Comparison of ENCODE assay signal across 8 cellular contexts in genomic region chr16:84699712-84700517, GRCh38. TPM values are rescaled to one million over a fixed set of nuclear protein-coding genes. Genes with fewer than 3 reads are reported as not detected.
A peak's percentile ranks its signal among the peaks of the same experiment; 100 is the strongest.
DNase-seq lines count a peak whose midpoint lies in the region; ATAC-seq, FAIRE-seq and TF ChIP-seq lines count a peak whose summit lies in the region.

A gene with protein sequence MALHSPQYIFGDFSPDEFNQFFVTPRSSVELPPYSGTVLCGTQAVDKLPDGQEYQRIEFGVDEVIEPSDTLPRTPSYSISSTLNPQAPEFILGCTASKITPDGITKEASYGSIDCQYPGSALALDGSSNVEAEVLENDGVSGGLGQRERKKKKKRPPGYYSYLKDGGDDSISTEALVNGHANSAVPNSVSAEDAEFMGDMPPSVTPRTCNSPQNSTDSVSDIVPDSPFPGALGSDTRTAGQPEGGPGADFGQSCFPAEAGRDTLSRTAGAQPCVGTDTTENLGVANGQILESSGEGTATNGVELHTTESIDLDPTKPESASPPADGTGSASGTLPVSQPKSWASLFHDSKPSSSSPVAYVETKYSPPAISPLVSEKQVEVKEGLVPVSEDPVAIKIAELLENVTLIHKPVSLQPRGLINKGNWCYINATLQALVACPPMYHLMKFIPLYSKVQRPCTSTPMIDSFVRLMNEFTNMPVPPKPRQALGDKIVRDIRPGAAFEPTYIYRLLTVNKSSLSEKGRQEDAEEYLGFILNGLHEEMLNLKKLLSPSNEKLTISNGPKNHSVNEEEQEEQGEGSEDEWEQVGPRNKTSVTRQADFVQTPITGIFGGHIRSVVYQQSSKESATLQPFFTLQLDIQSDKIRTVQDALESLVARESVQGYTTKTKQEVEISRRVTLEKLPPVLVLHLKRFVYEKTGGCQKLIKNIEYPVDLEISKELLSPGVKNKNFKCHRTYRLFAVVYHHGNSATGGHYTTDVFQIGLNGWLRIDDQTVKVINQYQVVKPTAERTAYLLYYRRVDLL (plus strand): TSS chr16:84700000. CDS start chr16:84700091, 91 bp downstream.

- H3K4me1 Mint-ChIP-seq in naive thymus-derived CD8-positive, alpha-beta T cell: peaks cover 15 to 49% (median 38%) of the 10 kb centered on the region in 4 donors
- H3K4me1 Mint-ChIP-seq in stimulated activated naive B cell treated with anti-CD40 and anti-IgM and Interleukin-4, amounts not matched to agents 10 μg/mL and 1 μg/mL and 100 μg/mL, for 72 hours: peaks cover 25 to 30% of the 10 kb centered on the region in 2 donors

- peak; percentile 87 for ATAC-seq in GM21423 (IDR thresholded peaks at IDR 0.05; ENCODE audit: unreplicated experiment)
- ATAC-seq in naive thymus-derived CD8-positive, alpha-beta T cell: peak; percentile 85
- ATAC-seq in stimulated activated naive B cell treated with anti-CD40 and anti-IgM and Interleukin-4, amounts not matched to agents 10 μg/mL and 1 μg/mL and 100 μg/mL, for 72 hours (replicated peaks): peak; percentile 76 to 84

- H3K36me3 Mint-ChIP-seq in naive thymus-derived CD8-positive, alpha-beta T cell: peaks cover 0 to 4% (median 4%) of the 10 kb centered on the region in 3 donors
- peaks cover 0 to 11% of the 10 kb centered on the region in 2 donors for H3K36me3 Mint-ChIP-seq in stimulated activated naive B cell treated with anti-CD40 and anti-IgM and Interleukin-4, amounts not matched to agents 10 μg/mL and 1 μg/mL and 100 μg/mL, for 72 hours

- no peak for FAIRE-seq in RCC 7860 (lab: Jason Lieb, UNC)

- peak within 1 kb of the TSS; percentile 87 to 98 (median 97) for H3K27ac Mint-ChIP-seq in naive thymus-derived CD8-positive, alpha-beta T cell
- H3K27ac Mint-ChIP-seq in stimulated activated naive B cell treated with anti-CD40 and anti-IgM and Interleukin-4, amounts not matched to agents 10 μg/mL and 1 μg/mL and 100 μg/mL, for 72 hours: peak within 1 kb of the TSS; percentile 96

- H3K4me3 Mint-ChIP-seq in naive thymus-derived CD8-positive, alpha-beta T cell: peak within 1 kb of the TSS; percentile 92 to 99 (median 98)
- H3K4me3 Mint-ChIP-seq in stimulated activated naive B cell treated with anti-CD40 and anti-IgM and Interleukin-4, amounts not matched to agents 10 μg/mL and 1 μg/mL and 100 μg/mL, for 72 hours: peak within 1 kb of the TSS; percentile 89 to 90

- H3K4me3 ChIP-seq in fibroblast of mammary gland (ENCODE audit: control insufficient read depth, low read depth, low read length): peak within 1 kb of the TSS; percentile 91

- no peaks in the 10 kb centered on the region for H3K9me3 Mint-ChIP-seq in naive thymus-derived CD8-positive, alpha-beta T cell
- H3K9me3 Mint-ChIP-seq in stimulated activated naive B cell treated with anti-CD40 and anti-IgM and Interleukin-4, amounts not matched to agents 10 μg/mL and 1 μg/mL and 100 μg/mL, for 72 hours: no peaks in the 10 kb centered on the region

- POLR2A ChIA-PET in naive thymus-derived CD8-positive, alpha-beta T cell (lab: Charles Lee): interaction anchor here (0.7 to 1.6 kb wide), 9 partner anchors 10 to 58 kb away, joined by 3 to 5 read pairs (median 3); partner anchors contain the start of gene KLHL36

- DNase-seq in DMS 273 (lab: John Stamatoyannopoulos, UW; ENCODE audit: unreplicated experiment): peak; percentile 92
- DNase-seq in HuH-7.5 (ENCODE audit: low spot score): peak; percentile 97
- DNase-seq in RCC 7860 (ENCODE audit: low spot score): peak; percentile 64
- peak; percentile 79 for DNase-seq in activated T-helper 1 cell treated with Interleukin-2 at 50 U/mL for 16 hours (ENCODE audit: low read depth)
- DNase-seq in fibroblast of mammary gland (ENCODE audit: low read depth): peak; percentile 56
- DNase-seq in naive thymus-derived CD8-positive, alpha-beta T cell: peak; percentile 74 to 91 (median 87)
- DNase-seq in stimulated activated naive B cell treated with anti-CD40 and anti-IgM and Interleukin-4, amounts not matched to agents 10 μg/mL and 1 μg/mL and 100 μg/mL, for 72 hours: peak; percentile 84

- TF ChIP-seq CTCF in fibroblast of mammary gland (conservative IDR thresholded peaks at IDR 0.05; ENCODE audit: control insufficient read depth, insufficient read depth, low read depth, low read length): no peak

- no peaks in the 10 kb centered on the region for H3K27me3 Mint-ChIP-seq in naive thymus-derived CD8-positive, alpha-beta T cell
- H3K27me3 Mint-ChIP-seq in stimulated activated naive B cell treated with anti-CD40 and anti-IgM and Interleukin-4, amounts not matched to agents 10 μg/mL and 1 μg/mL and 100 μg/mL, for 72 hours: no peaks in the 10 kb centered on the region

RNA-seq across cellular contexts. Expression of the gene that starts here (rescaled TPM):
- total RNA-seq in naive thymus-derived CD8-positive, alpha-beta T cell: 10 to 100 TPM; 79.5 to 87.3 TPM
- 10 to 100 TPM; 61.3 to 89.8 (median 80.7) TPM for polyA plus RNA-seq in naive thymus-derived CD8-positive, alpha-beta T cell

Comparison
In these comparisons a context has a peak if more than half of its experiments do, and no peak if none do; other contexts are left out.
1. Peak in every context shown above with its lines: DNase-seq, ATAC-seq and H3K4me3 ChIP-seq.